9 cellular contexts compared by ENCODE assay signal in genomic region chr17:40342575-40343058, GRCh38. TPM values are rescaled to one million over a fixed set of nuclear protein-coding genes. Genes with fewer than 3 reads are reported as not detected.
DNase-seq lines count a peak whose midpoint lies in the region; TF ChIP-seq lines count a peak whose summit lies in the region.
"Had no signal": no experiment of that assay in that cellular context is flagged by ENCODE, and none has a peak within 500 bp of the region (broad histone marks: within the 10 kb centered on the region; RNA-seq: fewer than 3 reads in every experiment).

No MANE protein-coding gene starts in this region.

- H3K27me3 ChIP-seq in adipocyte (replicated peaks; ENCODE audit: control insufficient read depth, insufficient read depth, low read length) (no peaks in the 10 kb centered on the region), iPS-15b (ENCODE audit: control insufficient read depth, insufficient read depth, low read length) (peaks cover 81% of the 10 kb centered on the region), skeletal muscle tissue (ENCODE audit: control insufficient read depth in 3 of 3, insufficient read depth in 3 of 3, low read length in 3 of 3) (no peaks in the 10 kb centered on the region)

- TF ChIP-seq CTCF in HFF-Myc (IDR thresholded peaks at IDR 0.05; ENCODE audit: low read depth, low read length, missing control alignments) = no peak

- H3K36me3 ChIP-seq in adipocyte (ENCODE audit: control insufficient read depth, insufficient read depth, low read length, severe bottlenecking) (peaks cover 13% of the 10 kb centered on the region), iPS-15b (ENCODE audit: control insufficient read depth, insufficient read depth, low read length) (no peaks in the 10 kb centered on the region), skeletal muscle tissue (ENCODE audit: control insufficient read depth in 3 of 3, insufficient read depth in 3 of 3, low read length in 3 of 3) (peaks cover 0 to 2% (median 0%) of the 10 kb centered on the region in 3 donors)

- H3K4me1 ChIP-seq in adipocyte (ENCODE audit: control insufficient read depth, insufficient read depth, low read length) (peaks cover 63% of the 10 kb centered on the region), iPS-15b (ENCODE audit: control insufficient read depth, insufficient read depth, low read length) (peaks cover 34% of the 10 kb centered on the region), skeletal muscle tissue (ENCODE audit: control insufficient read depth in 3 of 3, insufficient read depth in 3 of 3, low read length in 3 of 3) (peaks cover 81 to 88% (median 82%) of the 10 kb centered on the region in 3 donors)

- H3K9me3 ChIP-seq in adipocyte (ENCODE audit: control insufficient read depth, low read length) (no peaks in the 10 kb centered on the region), iPS-15b (ENCODE audit: control insufficient read depth, insufficient read depth, low read length) (no peaks in the 10 kb centered on the region), skeletal muscle tissue (ENCODE audit: control insufficient read depth in 3 of 3, low read length in 3 of 3) (no peaks in the 10 kb centered on the region)

- DNase-seq in HFF-Myc (ENCODE audit: extremely low read depth, low read depth) (no peak), adipocyte (ENCODE audit: low read depth) (no peak), NCI-H345 treated with DMSO at 0.1 percent for 48 hours (lab: John Stamatoyannopoulos, UW; ENCODE audit: unreplicated experiment) (no peak), NCI-H2029 (lab: John Stamatoyannopoulos, UW) (no peak), NCI-H146 (lab: John Stamatoyannopoulos, UW) (no peak)
- no peak for DNase-seq in activated CD8-positive, alpha-beta memory T cell treated with anti-CD3 and anti-CD28 coated beads for 24 hours
- DNase-seq: cerebellar nuclear complex had no signal

- peak overlapping the region; percentile 94 for H3K9ac ChIP-seq in adipocyte (ENCODE audit: low read length)
- H3K9ac ChIP-seq in iPS-15b (ENCODE audit: low read depth, low read length) = no peak overlapping the region
- peak overlapping the region; percentile 71 to 81 (median 80) for H3K9ac ChIP-seq in skeletal muscle tissue (ENCODE audit: low read depth in 1 of 3, low read length in 3 of 3)

- H3K27ac ChIP-seq in skeletal muscle tissue (ENCODE audit: low read depth, low read length) = peak overlapping the region; percentile 95

- peak overlapping the region; percentile 42 for H3K4me3 ChIP-seq in HFF-Myc (replicated peaks; ENCODE audit: low read depth, low read length)
- H3K4me3 ChIP-seq in adipocyte (ENCODE audit: low read length) = peak overlapping the region; percentile 92
- H3K4me3 ChIP-seq in iPS-15b (ENCODE audit: low read depth, low read length) = peak overlapping the region; percentile 75
- peak overlapping the region; percentile 79 to 87 (median 85) for H3K4me3 ChIP-seq in skeletal muscle tissue (ENCODE audit: low read length in 3 of 3)

RNA-seq across cellular contexts. Expression of gene GJD3, which starts 21.9 kb away (rescaled TPM):
- 0.52 TPM for total RNA-seq in skeletal muscle tissue

RNA-seq across cellular contexts. Expression of gene RARA, which starts 33.6 kb away (rescaled TPM):
- total RNA-seq in skeletal muscle tissue = 17.2 TPM

RNA-seq across cellular contexts. Expression of gene CDC6, which starts 54.9 kb away (rescaled TPM):
- total RNA-seq in skeletal muscle tissue = 4.2 TPM

Comparison
In these comparisons a context has a peak if more than half of its experiments do, and no peak if none do; other contexts are left out.
1. H3K4me3 ChIP-seq: peak in every context shown above with its lines; median percentile 92 in adipocyte; 85 in skeletal muscle tissue; 75 in iPS-15b; 42 in HFF-Myc.